17 cellular contexts compared by ENCODE assay signal in the genomic region with DNA sequence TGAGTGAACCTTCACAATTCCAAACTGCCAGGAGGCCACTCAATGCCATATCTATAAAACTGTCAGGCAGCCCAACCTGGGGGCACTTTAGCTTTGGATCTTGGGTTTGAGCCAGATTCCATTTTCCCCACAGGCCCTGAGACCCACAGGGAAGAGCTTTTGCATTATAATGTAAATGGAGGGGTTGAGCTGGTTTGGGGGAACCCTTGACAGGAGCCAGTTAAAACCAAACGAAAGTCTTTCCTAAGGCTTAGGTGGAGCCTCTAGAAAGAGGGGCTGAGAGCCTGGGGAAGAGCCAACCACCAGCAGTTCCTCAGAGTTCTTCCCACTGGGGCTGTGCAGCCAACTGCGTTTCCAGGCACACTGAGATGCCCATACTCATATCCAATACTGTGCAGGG. TPM values are rescaled to one million over a fixed set of nuclear protein-coding genes. Genes with fewer than 3 reads are reported as not detected.
"Had no signal": no experiment of that assay in that cellular context is flagged by ENCODE, and none has a peak within 500 bp of the region (broad histone marks: within the 10 kb centered on the region; RNA-seq: fewer than 3 reads in every experiment).

No MANE protein-coding gene starts in this region.

- H3K9me3 Mint-ChIP-seq: activated CD4-positive, alpha-beta memory T cell treated with anti-CD3 and anti-CD28 coated beads for 36 hours; activated T-cell treated with anti-CD3 and anti-CD28 coated beads, Interleukin-2, amount 50 U/mL, for 4 hours had no signal

- DNase-seq: activated CD4-positive, alpha-beta memory T cell treated with anti-CD3 and anti-CD28 coated beads for 36 hours; activated effector memory CD4-positive, alpha-beta T cell treated with Interleukin-2 at 50 U/mL for 16 hours; activated naive CD4-positive, alpha-beta T cell treated with anti-CD3 and anti-CD28 coated beads, Interleukin-2, amount 50 U/mL, for 16 hours; activated T-cell treated with anti-CD3 and anti-CD28 coated beads, Interleukin-2, amount 50 U/mL, for 4 hours; adrenal gland; islet precursor cell; naive thymus-derived CD4-positive, alpha-beta T cell; pancreas; spleen; stomach; testis; upper lobe of right lung had no signal

- H3K36me3 Mint-ChIP-seq: activated CD4-positive, alpha-beta memory T cell treated with anti-CD3 and anti-CD28 coated beads for 36 hours; naive thymus-derived CD4-positive, alpha-beta T cell had no signal

- H3K4me1 ChIP-seq: adrenal gland, pancreas, testis, upper lobe of right lung had no signal

- H3K27me3 ChIP-seq: adrenal gland, cardiac muscle cell, gastroesophageal sphincter, pancreas, spleen, stomach, testis, upper lobe of right lung had no signal

- ATAC-seq: activated T-cell treated with anti-CD3 and anti-CD28 coated beads, Interleukin-2, amount 50 U/mL, for 4 hours; gastroesophageal sphincter; left lobe of liver; naive thymus-derived CD4-positive, alpha-beta T cell; pancreas; sciatic nerve; upper lobe of right lung had no signal

- H3K4me3 ChIP-seq: adrenal gland, cardiac muscle cell, gastroesophageal sphincter, pancreas, spleen, stomach, testis, upper lobe of right lung had no signal

- H3K27ac ChIP-seq: adrenal gland, cardiac muscle cell, gastroesophageal sphincter, pancreas, stomach, testis, upper lobe of right lung had no signal

- H3K9me3 ChIP-seq: adrenal gland, gastroesophageal sphincter, pancreas, spleen, stomach, testis, upper lobe of right lung had no signal

- FAIRE-seq: endometrium, pancreas had no signal

- H3K4me3 Mint-ChIP-seq: activated CD4-positive, alpha-beta memory T cell treated with anti-CD3 and anti-CD28 coated beads for 36 hours; activated T-cell treated with anti-CD3 and anti-CD28 coated beads, Interleukin-2, amount 50 U/mL, for 4 hours; naive thymus-derived CD4-positive, alpha-beta T cell had no signal

- H3K36me3 ChIP-seq: adrenal gland, cardiac muscle cell, gastroesophageal sphincter, pancreas, stomach, upper lobe of right lung had no signal

- H3K27ac Mint-ChIP-seq: activated CD4-positive, alpha-beta memory T cell treated with anti-CD3 and anti-CD28 coated beads for 36 hours; naive thymus-derived CD4-positive, alpha-beta T cell had no signal

RNA-seq across cellular contexts. Expression of a gene that starts 42.7 kb away (rescaled TPM):
- total RNA-seq: activated CD4-positive, alpha-beta memory T cell treated with anti-CD3 and anti-CD28 coated beads for 36 hours had no signal
